2 cellular contexts compared by ENCODE assay signal in genomic region chr3:113228969-113229368, GRCh38.
TF ChIP-seq lines count a peak whose summit lies in the region.

No MANE protein-coding gene starts in this region.

TF ChIP-seq in SK-N-SH treated with all-trans-retinoic acid at 6 μM for 48 hours, 23 proteins besides CTCF, POLR2A, EP300 and RAD21 (continued from another document):
- TF ChIP-seq TCF4 (CRISPR knock-in tag; IDR thresholded peaks at IDR 0.05; ENCODE audit: borderline replicate concordance) = no peak
- TF ChIP-seq ZNF70 (CRISPR knock-in tag; IDR thresholded peaks at IDR 0.05) = no peak
- no peak for TF ChIP-seq TSHZ2 (CRISPR knock-in tag; IDR thresholded peaks at IDR 0.05)
- TF ChIP-seq ZFP3 (CRISPR knock-in tag; IDR thresholded peaks at IDR 0.05) = no peak
- TF ChIP-seq, protein P1, sequence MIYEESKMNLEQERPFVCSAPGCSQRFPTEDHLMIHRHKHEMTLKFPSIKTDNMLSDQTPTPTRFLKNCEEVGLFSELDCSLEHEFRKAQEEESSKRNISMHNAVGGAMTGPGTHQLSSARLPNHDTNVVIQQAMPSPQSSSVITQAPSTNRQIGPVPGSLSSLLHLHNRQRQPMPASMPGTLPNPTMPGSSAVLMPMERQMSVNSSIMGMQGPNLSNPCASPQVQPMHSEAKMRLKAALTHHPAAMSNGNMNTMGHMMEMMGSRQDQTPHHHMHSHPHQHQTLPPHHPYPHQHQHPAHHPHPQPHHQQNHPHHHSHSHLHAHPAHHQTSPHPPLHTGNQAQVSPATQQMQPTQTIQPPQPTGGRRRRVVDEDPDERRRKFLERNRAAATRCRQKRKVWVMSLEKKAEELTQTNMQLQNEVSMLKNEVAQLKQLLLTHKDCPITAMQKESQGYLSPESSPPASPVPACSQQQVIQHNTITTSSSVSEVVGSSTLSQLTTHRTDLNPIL (CRISPR knock-in tag; IDR thresholded peaks at IDR 0.05; ENCODE audit: low read depth) = no peak
- no peak for TF ChIP-seq OSR1 (CRISPR knock-in tag; IDR thresholded peaks at IDR 0.05)
- TF ChIP-seq SNAI2 (CRISPR knock-in tag; IDR thresholded peaks at IDR 0.05) = no peak
- TF ChIP-seq CSRNP3 (CRISPR knock-in tag; IDR thresholded peaks at IDR 0.05) = no peak
- no peak for TF ChIP-seq RARB (CRISPR knock-in tag; IDR thresholded peaks at IDR 0.05)

TF ChIP-seq in SK-N-SH, 30 proteins besides CTCF, POLR2A, EP300 and RAD21 (continued from another document):
- no peak for TF ChIP-seq REST (IDR thresholded peaks at IDR 0.05; ENCODE audit: low read depth, low read length)
- no peak for TF ChIP-seq ELF1 (IDR thresholded peaks at IDR 0.05)
